In genomic region chr3:149179225-149179624, GRCh38 we compare ENCODE assay signal across 12 cellular contexts. TPM values are rescaled to one million over a fixed set of nuclear protein-coding genes. Genes with fewer than 3 reads are reported as not detected.
DNase-seq lines count a peak whose midpoint lies in the region; ATAC-seq, FAIRE-seq and TF ChIP-seq lines count a peak whose summit lies in the region.
"Had no signal": no experiment of that assay in that cellular context is flagged by ENCODE, and none has a peak within 500 bp of the region (broad histone marks: within the 10 kb centered on the region; RNA-seq: fewer than 3 reads in every experiment).

No MANE protein-coding gene starts in this region.

- peaks cover 4% of the 10 kb centered on the region; the same call in 1 of the 2 replicates for H3K9me3 ChIP-seq in AG04450 (ENCODE audit: control insufficient read depth, insufficient read depth, low read length)
- no peaks in the 10 kb centered on the region for H3K9me3 ChIP-seq in PC-3 (ENCODE audit: low read length)
- no peaks in the 10 kb centered on the region for H3K9me3 ChIP-seq in parathyroid adenoma (ENCODE audit: control insufficient read depth, low read length)
- H3K9me3 ChIP-seq in T-helper 17 cell (ENCODE audit: control insufficient read depth, low read length, poor library complexity, severe bottlenecking): no peaks in the 10 kb centered on the region
- H3K9me3 ChIP-seq: prostate gland had no signal

- peaks cover 34% of the 10 kb centered on the region for H3K4me1 ChIP-seq in PC-3 (ENCODE audit: insufficient read depth, low read length)
- H3K4me1 ChIP-seq in parathyroid adenoma: no peaks in the 10 kb centered on the region
- H3K4me1 ChIP-seq: prostate gland had no signal

- peak overlapping the region; percentile 54 for H3K27ac ChIP-seq in AG04450 (ENCODE audit: low read depth, low read length)
- peak overlapping the region; percentile 84 for H3K27ac ChIP-seq in PC-3 (ENCODE audit: low read length)
- H3K27ac ChIP-seq in parathyroid adenoma: peak overlapping the region; percentile 15
- H3K27ac ChIP-seq: prostate gland had no signal

- ATAC-seq in PC-3 (no peak), T-helper 17 cell (no peak)

- no TSS peak for BruUV-seq in PC-3 (replicated peaks; lab: Mats Ljungman, UMichigan)

- H3K27me3 Mint-ChIP-seq in T-helper 17 cell: no peaks in the 10 kb centered on the region
- H3K27me3 Mint-ChIP-seq: CD4-positive, CD25-positive, alpha-beta regulatory T cell had no signal

- H3K4me1 Mint-ChIP-seq in T-helper 17 cell: peaks cover 5% of the 10 kb centered on the region

- H3K9ac ChIP-seq in PC-3 (ENCODE audit: low read length): no peak overlapping the region
- no peak overlapping the region for H3K9ac ChIP-seq in parathyroid adenoma

- H3K79me2 ChIP-seq in PC-3 (ENCODE audit: low read length): no peaks in the 10 kb centered on the region
- no peaks in the 10 kb centered on the region for H3K79me2 ChIP-seq in parathyroid adenoma

- H3K36me3 ChIP-seq in PC-3 (ENCODE audit: low read depth, low read length): no peaks in the 10 kb centered on the region
- H3K36me3 ChIP-seq in parathyroid adenoma (ENCODE audit: control insufficient read depth, insufficient read depth, low read length): no peaks in the 10 kb centered on the region
- H3K36me3 ChIP-seq: prostate gland had no signal

- no peaks in the 10 kb centered on the region for H3K27me3 ChIP-seq in AG04450 (ENCODE audit: control insufficient read depth, insufficient read depth, low read length)
- H3K27me3 ChIP-seq in PC-3 (ENCODE audit: low read length): no peaks in the 10 kb centered on the region
- no peaks in the 10 kb centered on the region for H3K27me3 ChIP-seq in parathyroid adenoma (ENCODE audit: control insufficient read depth, insufficient read depth, low read length)

- H4K20me1 ChIP-seq in PC-3 (ENCODE audit: low read length): no peaks in the 10 kb centered on the region

- H2AFZ ChIP-seq in PC-3 (ENCODE audit: low read length) (no peak overlapping the region), parathyroid adenoma (no peak overlapping the region)

- peaks cover 7% of the 10 kb centered on the region for H3K36me3 Mint-ChIP-seq in T-helper 17 cell (ENCODE audit: low read depth)

- DNase-seq in AG04450 (ENCODE audit: low read depth, low spot score) (peak; percentile 44), PC-3 (peak; percentile 68), epithelial cell of proximal tubule (ENCODE audit: low read depth) (peak; percentile 33), T-helper 17 cell (no peak), ureter (ENCODE audit: low spot score) (no peak), D721Med (ENCODE audit: insufficient read length, low spot score) (no peak), T-helper 9 cell (no peak)
- DNase-seq: activated CD8-positive, alpha-beta memory T cell treated with anti-CD3 and anti-CD28 coated beads, Interleukin-2, amount 50 U/mL, for 48 hours; CD4-positive, CD25-positive, alpha-beta regulatory T cell; NCI-H1105 treated with DMSO at 0.1 percent for 48 hours had no signal

- FAIRE-seq in D721Med (lab: Jason Lieb, UNC): no peak

- intact Hi-C loops in PC-3 (cut with micrococcal nuclease): no loop called here

- CTCF ChIA-PET in AG04450 (lab: Charles Lee): interaction anchor here (1.4 to 1.5 kb wide), 3 partner anchors 59 to 224 kb away, joined by 3 to 13 read pairs (median 5); no protein-coding TSS in a partner anchor
- CTCF ChIA-PET in PC-3 (lab: Charles Lee): interaction anchor here (0.6 kb wide), 1 partner anchor 25 kb away, joined by 6 read pairs; no protein-coding TSS in a partner anchor

- H3K9me2 ChIP-seq in PC-3 (replicated peaks; ENCODE audit: low read length): no peaks in the 10 kb centered on the region

- H3K4me2 ChIP-seq in PC-3 (ENCODE audit: low read length): peak overlapping the region; percentile 38
- no peak overlapping the region for H3K4me2 ChIP-seq in parathyroid adenoma (ENCODE audit: low read length)

- no peak overlapping the region for H3K27ac Mint-ChIP-seq in T-helper 17 cell

- TF ChIP-seq CTCF in AG04450 (IDR thresholded peaks at IDR 0.05; ENCODE audit: low read depth, low read length): no peak
- TF ChIP-seq CTCF in PC-3 (conservative IDR thresholded peaks at IDR 0.05; ENCODE audit: low read depth, low read length): no peak
- TF ChIP-seq CTCF in epithelial cell of proximal tubule (conservative IDR thresholded peaks at IDR 0.05; ENCODE audit: low read depth, low read length): no peak
- TF ChIP-seq CTCF in parathyroid adenoma (IDR thresholded peaks at IDR 0.05): no peak
- no peak for TF ChIP-seq CTCF in D721Med (IDR thresholded peaks at IDR 0.05; ENCODE audit: insufficient read depth, missing control alignments)

- POLR2A ChIA-PET in AG04450 (lab: Yijun Ruan, JAX): interaction anchor here (0.6 kb wide), 1 partner anchor 188 kb away, joined by 3 read pairs; the partner anchor contains the start of gene GYG1
- POLR2A ChIA-PET in PC-3 (lab: Charles Lee; ENCODE audit: unreplicated experiment): no interaction called here

- no peak overlapping the region for H3K4me3 Mint-ChIP-seq in T-helper 17 cell
- H3K4me3 Mint-ChIP-seq: CD4-positive, CD25-positive, alpha-beta regulatory T cell had no signal

- H3F3A ChIP-seq in PC-3 (ENCODE audit: low read length, unreplicated experiment): no peaks in the 10 kb centered on the region

- H3K4me3 ChIP-seq in AG04450 (ENCODE audit: low read depth, low read length) (no peak overlapping the region), PC-3 (ENCODE audit: low read length) (no peak overlapping the region), epithelial cell of proximal tubule (ENCODE audit: low read depth, low read length) (no peak overlapping the region), parathyroid adenoma (ENCODE audit: low read depth, low read length) (no peak overlapping the region)
- H3K4me3 ChIP-seq: prostate gland had no signal

RNA-seq across cellular contexts. Expression of gene CP, which starts 42.4 kb away (rescaled TPM):
- polyA plus RNA-seq in AG04450 (2011; rRNA removed): 0.10 TPM in 1 of 2 replicates, not detected in the other
- not detected in 2 replicates for polyA minus RNA-seq in AG04450 (2011; rRNA and poly(A)+ RNA removed)
- total RNA-seq in PC-3 (2014; rRNA removed): 0.04 TPM in 1 of 2 replicates, not detected in the other
- not detected in 2 replicates for total RNA-seq in epithelial cell of proximal tubule
- total RNA-seq in T-helper 17 cell: not detected
- total RNA-seq in ureter: 12.5 TPM
- total RNA-seq: CD4-positive, CD25-positive, alpha-beta regulatory T cell had no signal

RNA-seq across cellular contexts. Expression of gene HPS3, which starts 49.8 kb away (rescaled TPM):
- 22.8 and 28.1 TPM in 2 replicates for polyA plus RNA-seq in AG04450 (2011; rRNA removed)
- 14.3 and 18.1 TPM in 2 replicates for polyA minus RNA-seq in AG04450 (2011; rRNA and poly(A)+ RNA removed)
- total RNA-seq in PC-3 (2014; rRNA removed) (11.3 and 13.9 TPM in 2 replicates), epithelial cell of proximal tubule (30.7 and 32.7 TPM in 2 replicates), T-helper 17 cell (10 to 100 TPM; 12.7 to 12.9 TPM), ureter (27.5 TPM)

Comparison
In these comparisons a context has a peak if more than half of its experiments do, and no peak if none do; other contexts are left out.
1. DNase-seq: peak in AG04450 (single experiment), PC-3 (single experiment) and epithelial cell of proximal tubule (single experiment); none in T-helper 17 cell (0 of 3), ureter (single experiment), D721Med (single experiment) and T-helper 9 cell (single experiment).
2. H3K27ac ChIP-seq: peak in every context shown above with its lines; median percentile 84 in PC-3; 54 in AG04450; 15 in parathyroid adenoma.
3. RNA of gene CP, which starts 42.4 kb away (total RNA-seq): 12.5 TPM in ureter (single experiment); 0.04 TPM in PC-3, not detected in epithelial cell of proximal tubule and not detected in T-helper 17 cell; every median in the first group is over 10 times any median in the second.